ENCODE assay signal across 20 cellular contexts in genomic region chr11:7220636-7221035, GRCh38. TPM values are rescaled to one million over a fixed set of nuclear protein-coding genes. Genes with fewer than 3 reads are reported as not detected.
DNase-seq lines count a peak whose midpoint lies in the region; ATAC-seq and TF ChIP-seq lines count a peak whose summit lies in the region.
"Had no signal": no experiment of that assay in that cellular context is flagged by ENCODE, and none has a peak within 500 bp of the region (broad histone marks: within the 10 kb centered on the region; RNA-seq: fewer than 3 reads in every experiment).

No MANE protein-coding gene starts in this region.

- peak; percentile 8 for ATAC-seq in stimulated activated effector memory CD8-positive, alpha-beta T cell treated with anti-CD3 and anti-CD28 coated beads, Interleukin-12 subunit alpha, Interleukin-12 subunit beta, amount 100 ng/mL, for 72 hours
- no peak for ATAC-seq in GM21367 (IDR thresholded peaks at IDR 0.05; ENCODE audit: unreplicated experiment)
- ATAC-seq: GM12878 had no signal

- no peak overlapping the region for H3K4me3 Mint-ChIP-seq in stimulated activated effector memory CD8-positive, alpha-beta T cell treated with anti-CD3 and anti-CD28 coated beads, Interleukin-12 subunit alpha, Interleukin-12 subunit beta, amount 100 ng/mL, for 72 hours
- H3K4me3 Mint-ChIP-seq: CD4-positive, alpha-beta memory T cell had no signal

- WGBS in esophagus muscularis mucosa: 58% methylated on average over 3 of the region's 3 CpGs

- H3K27ac ChIP-seq in esophagus muscularis mucosa (replicated peaks in 1 of 4): no peak overlapping the region

- no peaks in the 10 kb centered on the region for H3K4me1 ChIP-seq in esophagus muscularis mucosa
- H3K4me1 ChIP-seq: Caco-2, HAP-1 had no signal

- no peaks in the 10 kb centered on the region for H3K36me3 ChIP-seq in esophagus muscularis mucosa
- H3K36me3 ChIP-seq: HAP-1 had no signal

- H3K36me3 Mint-ChIP-seq in stimulated activated effector memory CD8-positive, alpha-beta T cell treated with anti-CD3 and anti-CD28 coated beads, Interleukin-12 subunit alpha, Interleukin-12 subunit beta, amount 100 ng/mL, for 72 hours: no peaks in the 10 kb centered on the region
- H3K36me3 Mint-ChIP-seq: CD4-positive, alpha-beta memory T cell had no signal

- DNase-seq in HCEC 1CT (peak; percentile 43), RKO (ENCODE audit: low spot score) (peak; percentile 15), esophagus muscularis mucosa (ENCODE audit: extremely low spot score) (peak; percentile 60), SK-N-DZ (ENCODE audit: low spot score) (no peak), cerebellum (ENCODE audit: low spot score) (no peak)
- no peak for DNase-seq in stimulated activated effector memory CD8-positive, alpha-beta T cell treated with anti-CD3 and anti-CD28 coated beads, Interleukin-12 subunit alpha, Interleukin-12 subunit beta, amount 100 ng/mL, for 72 hours (ENCODE audit: low spot score in 2 of 2)
- DNase-seq in stimulated activated CD4-positive, alpha-beta T cell treated with anti-CD3 and anti-CD28 coated beads, Interleukin-12 subunit alpha, Interleukin-12 subunit beta, amount 100 ng/mL, for 4 hours: no peak
- DNase-seq: C1 segment of cervical spinal cord; Caco-2; CD4-positive, alpha-beta memory T cell; DMS153; DND-41; GDM1; GOT3 had no signal

- peaks cover 0 to 11% (median 0%) of the 10 kb centered on the region in 4 donors for H3K27me3 ChIP-seq in esophagus muscularis mucosa

- TF ChIP-seq CTCF in esophagus muscularis mucosa (IDR thresholded peaks at IDR 0.05): no peak

- H3K27ac Mint-ChIP-seq in stimulated activated effector memory CD8-positive, alpha-beta T cell treated with anti-CD3 and anti-CD28 coated beads, Interleukin-12 subunit alpha, Interleukin-12 subunit beta, amount 100 ng/mL, for 72 hours: no peak overlapping the region
- H3K27ac Mint-ChIP-seq: CD4-positive, alpha-beta memory T cell had no signal

- TF ChIP-seq EP300 in esophagus muscularis mucosa (IDR thresholded peaks at IDR 0.05): no peak

- intact Hi-C loops in esophagus muscularis mucosa (cut with DNase I): no loop called here

- H3K9me3 ChIP-seq in esophagus muscularis mucosa: no peaks in the 10 kb centered on the region
- H3K9me3 ChIP-seq: Caco-2, HAP-1 had no signal

- no peak overlapping the region for H3K4me3 ChIP-seq in esophagus muscularis mucosa
- H3K4me3 ChIP-seq: GM12878, HAP-1 had no signal

- no peaks in the 10 kb centered on the region for H3K9me3 Mint-ChIP-seq in stimulated activated effector memory CD8-positive, alpha-beta T cell treated with anti-CD3 and anti-CD28 coated beads, Interleukin-12 subunit alpha, Interleukin-12 subunit beta, amount 100 ng/mL, for 72 hours
- H3K9me3 Mint-ChIP-seq: CD4-positive, alpha-beta memory T cell had no signal

- no peaks in the 10 kb centered on the region for H3K4me1 Mint-ChIP-seq in stimulated activated effector memory CD8-positive, alpha-beta T cell treated with anti-CD3 and anti-CD28 coated beads, Interleukin-12 subunit alpha, Interleukin-12 subunit beta, amount 100 ng/mL, for 72 hours
- H3K4me1 Mint-ChIP-seq: CD4-positive, alpha-beta memory T cell had no signal

- no peak for TF ChIP-seq POLR2A in esophagus muscularis mucosa (IDR thresholded peaks at IDR 0.05; ENCODE audit: low read depth)

RNA-seq across cellular contexts. Expression of gene SYT9, which starts 31.1 kb away (rescaled TPM):
- total RNA-seq in esophagus muscularis mucosa (under 1 TPM in 3 of 4 donors, not detected in 1; 0.13 to 0.33 (median 0.29) TPM), cerebellum (20.7 TPM)
- polyA plus RNA-seq in SK-N-DZ (2014; cell fraction: cytosol; rRNA removed): not detected in 2 replicates
- polyA plus RNA-seq in SK-N-DZ (2014; cell fraction: nucleus; rRNA removed): 0.25 TPM in 1 of 2 replicates, not detected in the other
- total RNA-seq: A172; A673; Caco-2; CD4-positive, alpha-beta memory T cell; GM12878 had no signal
- polyA plus RNA-seq: BJ; CD4-positive, alpha-beta memory T cell had no signal

Comparison
In these comparisons a context has a peak if more than half of its experiments do, and no peak if none do; other contexts are left out.
1. DNase-seq: peak in HCEC 1CT (single experiment), RKO (single experiment) and esophagus muscularis mucosa (single experiment); none in stimulated activated effector memory CD8-positive, alpha-beta T cell treated with anti-CD3 and anti-CD28 coated beads, Interleukin-12 subunit alpha, Interleukin-12 subunit beta, amount 100 ng/mL, for 72 hours (0 of 2), SK-N-DZ (single experiment), stimulated activated CD4-positive, alpha-beta T cell treated with anti-CD3 and anti-CD28 coated beads, Interleukin-12 subunit alpha, Interleukin-12 subunit beta, amount 100 ng/mL, for 4 hours (single experiment) and cerebellum (single experiment).
2. RNA of gene SYT9, which starts 31.1 kb away (total RNA-seq): 20.7 TPM in cerebellum (single experiment); 0.13 to 0.33 TPM in esophagus muscularis mucosa; every median in the first group is over 10 times any median in the second.